ENCODE assay signal across 8 cellular contexts in genomic region chr20:5608448-5609161, GRCh38. TPM values are rescaled to one million over a fixed set of nuclear protein-coding genes. Genes with fewer than 3 reads are reported as not detected.
DNase-seq lines count a peak whose midpoint lies in the region; ATAC-seq and TF ChIP-seq lines count a peak whose summit lies in the region.

No MANE protein-coding gene starts in this region.

- H3K4me3 Mint-ChIP-seq in nephron progenitor cell: peak overlapping the region; percentile 96

- H3K4me1 ChIP-seq in ES-I3 (ENCODE audit: insufficient read depth, low read length): peaks cover 4% of the 10 kb centered on the region; the same call in 1 of the 2 replicates

- no peaks in the 10 kb centered on the region for H3K36me3 ChIP-seq in ES-I3 (ENCODE audit: insufficient read depth, low read length)

- TF ChIP-seq CTCF in cardiac fibroblast (IDR thresholded peaks at IDR 0.05; ENCODE audit: low read depth, low read length) (no peak), nephron progenitor cell (IDR thresholded peaks at IDR 0.05) (no peak)

- DNase-seq in NCI-H345 (lab: John Stamatoyannopoulos, UW): peak; percentile 59
- peak; percentile 57 to 62 for DNase-seq in cardiac fibroblast (ENCODE audit: low read depth in 2 of 2)
- no peak for DNase-seq in nephron progenitor cell
- DNase-seq in superior temporal gyrus (ENCODE audit: extremely low spot score): no peak
- DNase-seq in sciatic nerve (ENCODE audit: low spot score): no peak
- DNase-seq in DMS79 treated with DMSO at 0.1 percent for 48 hours (lab: John Stamatoyannopoulos, UW): no peak

- peak overlapping the region; percentile 22 to 83 for H3K4me3 ChIP-seq in cardiac fibroblast (replicated peaks in 1 of 2; ENCODE audit: low read depth in 2 of 2, low read length in 2 of 2)

- peaks cover 49% of the 10 kb centered on the region for H3K4me1 Mint-ChIP-seq in nephron progenitor cell

- H3K27ac Mint-ChIP-seq in nephron progenitor cell: peak overlapping the region; percentile 22

- peaks cover 6% of the 10 kb centered on the region for H3K9me3 Mint-ChIP-seq in nephron progenitor cell

- H3K27me3 Mint-ChIP-seq in nephron progenitor cell (ENCODE audit: low read depth, poor library complexity): peaks cover 3% of the 10 kb centered on the region

- ATAC-seq in HG02571 (IDR thresholded peaks at IDR 0.05; ENCODE audit: unreplicated experiment) (no peak), sciatic nerve (no peak)

- intact Hi-C loops in sciatic nerve (cut with DNase I): no loop called here

- H3K9ac ChIP-seq in ES-I3 (ENCODE audit: low read depth, low read length): peak overlapping the region; percentile 3; the same call in 1 of the 2 replicates

- peaks cover 3% of the 10 kb centered on the region for H3K36me3 Mint-ChIP-seq in nephron progenitor cell (ENCODE audit: low read depth)

- no peaks in the 10 kb centered on the region for H3K9me3 ChIP-seq in ES-I3 (ENCODE audit: control insufficient read depth, insufficient read depth, low read length)

RNA-seq across cellular contexts. Expression of gene GPCPD1, which starts 2.2 kb away (rescaled TPM):
- 47.4 TPM for total RNA-seq in sciatic nerve

Comparison
In these comparisons a context has a peak if more than half of its experiments do, and no peak if none do; other contexts are left out.
1. DNase-seq: peak in NCI-H345 (single experiment) and cardiac fibroblast (2 of 2); none in nephron progenitor cell (single experiment), superior temporal gyrus (single experiment), sciatic nerve (single experiment) and DMS79 treated with DMSO at 0.1 percent for 48 hours (single experiment).